8 cellular contexts compared by ENCODE assay signal in the genomic region with DNA sequence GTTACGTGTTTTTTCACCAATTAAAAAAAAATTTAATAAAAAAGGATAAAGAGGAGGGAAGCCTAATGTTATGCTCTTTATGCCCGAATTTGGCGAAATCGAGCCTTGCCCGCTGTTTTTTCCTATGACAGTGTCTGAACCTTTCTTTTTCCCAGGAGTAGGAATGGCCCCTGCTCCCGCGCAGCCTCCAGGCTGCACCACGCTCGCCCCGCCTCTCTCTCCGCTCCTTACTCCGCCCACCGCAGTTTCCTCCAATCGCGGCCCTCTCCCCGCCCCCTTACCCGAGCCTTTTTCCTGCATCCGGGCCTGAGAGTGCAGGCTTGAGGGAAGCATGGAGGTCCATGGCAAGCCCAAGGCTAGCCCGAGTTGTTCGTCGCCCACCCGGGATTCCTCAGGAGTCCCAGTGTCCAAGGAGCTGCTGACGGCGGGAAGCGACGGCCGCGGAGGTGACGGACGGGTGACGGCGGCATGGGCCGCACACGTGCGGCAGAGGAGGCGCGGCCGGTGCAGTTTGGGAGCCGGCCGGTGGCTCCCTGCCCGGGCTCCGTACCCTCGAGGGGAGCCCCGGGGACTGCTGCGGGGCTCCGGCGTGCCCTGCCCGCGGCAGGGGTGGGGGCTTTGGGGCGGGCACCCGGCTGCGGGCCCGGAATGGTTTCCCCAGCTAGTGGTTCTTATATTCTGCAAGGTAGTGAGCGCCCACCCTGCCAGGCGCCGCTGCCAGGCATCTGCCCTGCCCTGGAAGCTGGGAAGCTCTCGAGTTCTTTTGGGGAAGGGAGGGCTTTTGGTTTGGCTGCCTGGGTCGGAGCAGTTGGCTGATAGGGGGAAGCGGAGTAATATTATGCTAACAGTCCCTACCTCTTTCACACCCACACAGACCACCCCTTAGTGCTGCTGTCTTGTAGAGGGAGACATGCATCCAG. TPM values are rescaled to one million over a fixed set of nuclear protein-coding genes. Genes with fewer than 3 reads are reported as not detected.
A peak's percentile ranks its signal among the peaks of the same experiment; 100 is the strongest.
DNase-seq lines count a peak whose midpoint lies in the region; ATAC-seq and TF ChIP-seq lines count a peak whose summit lies in the region.

A gene with protein sequence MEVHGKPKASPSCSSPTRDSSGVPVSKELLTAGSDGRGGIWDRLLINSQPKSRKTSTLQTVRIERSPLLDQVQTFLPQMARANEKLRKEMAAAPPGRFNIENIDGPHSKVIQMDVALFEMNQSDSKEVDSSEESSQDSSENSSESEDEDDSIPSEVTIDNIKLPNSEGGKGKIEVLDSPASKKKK (plus strand): TSS at position 295 of the 920 bp plus-strand sequence. CDS start 37 bp downstream, at position 332.

- H3K18ac ChIP-seq in IMR-90 (ENCODE audit: low read depth, low read length): 0 out of 2 replicates have a peak within 1 kb of the TSS, but pooled peaks have one; percentile 49

- no TSS peak for BruUV-seq in IMR-90 (replicated peaks; lab: Mats Ljungman, UMichigan)
- no TSS peak for BruUV-seq in OCI-LY7 (replicated peaks; lab: Mats Ljungman, UMichigan)

- POLR2A ChIA-PET in IMR-90 (lab: Charles Lee; ENCODE audit: unreplicated experiment) (no interaction called here), OCI-LY7 (lab: Charles Lee) (interaction anchor here (0.8 to 2.6 kb wide), 2 partner anchors 26 to 27 kb away, joined by 3 to 10 read pairs; no protein-coding TSS in a partner anchor)

- dilution Hi-C loops in IMR-90 (cut with HindIII; ENCODE audit: low sequenced_read_pairs, unreplicated experiment): no loop called here

- H3K27ac ChIP-seq in IMR-90 (ENCODE audit: insufficient read depth, low read length) (peak within 1 kb of the TSS; percentile 95), OCI-LY7 (ENCODE audit: low read depth, low read length, poor library complexity, severe bottlenecking) (no peak within 1 kb of the TSS)

- intact Hi-C loops in IMR-90 (cut with micrococcal nuclease) (no loop called here), OCI-LY7 (cut with micrococcal nuclease; ENCODE audit: unreplicated experiment) (loop anchor here (2.0 to 10.0 kb wide), 2 partner anchors 27 to 531 kb away; a partner anchor contains a TSS)

- peak within 1 kb of the TSS; percentile 86 for H2BK5ac ChIP-seq in IMR-90 (ENCODE audit: low read depth, low read length, poor library complexity, severe bottlenecking)

- H2AFZ ChIP-seq in IMR-90 (replicated peaks; ENCODE audit: low read length, poor library complexity) (peak within 1 kb of the TSS; percentile 99), OCI-LY7 (ENCODE audit: low read length) (peak within 1 kb of the TSS; percentile 97)

- peaks cover 6% of the 10 kb centered on the region; the same call in 1 of the 2 replicates for H3K9me1 ChIP-seq in IMR-90 (ENCODE audit: insufficient read depth, low read length)

- DNase-seq in DMS 273 treated with DMSO at 0.1 percent for 48 hours (lab: John Stamatoyannopoulos, UW): peak; percentile 58
- peak; percentile 75 for DNase-seq in IMR-90
- peak; percentile 86 for DNase-seq in OCI-LY7 (ENCODE audit: low spot score)
- DNase-seq in activated T-cell treated with anti-CD3 and anti-CD28 coated beads for 24 hours (ENCODE audit: low read depth): peak; percentile 85
- peak; percentile 13 for DNase-seq in epithelial cell of proximal tubule (ENCODE audit: low read depth)
- peak; percentile 91 for DNase-seq in mucosa of gallbladder (ENCODE audit: low spot score)
- DNase-seq in stimulated activated CD8-positive, alpha-beta memory T cell treated with anti-CD3 and anti-CD28 coated beads, Interleukin-4, amount 100 ng/mL, for 24 hours (ENCODE audit: low read depth): peak; percentile 84

- peaks cover 34% of the 10 kb centered on the region for H3K79me2 ChIP-seq in OCI-LY7 (ENCODE audit: insufficient read depth, low read depth, low read length)

- TF ChIP-seq POLR2A in IMR-90 (IDR thresholded peaks at IDR 0.05; ENCODE audit: low read depth, low read length): no peak

- H3K4me2 ChIP-seq in IMR-90 (ENCODE audit: low read depth, low read length) (peak within 1 kb of the TSS; percentile 99), OCI-LY7 (ENCODE audit: low read length) (peak within 1 kb of the TSS; percentile 87)

- peak within 1 kb of the TSS; percentile 33; the same call in 1 of the 2 replicates for H3K56ac ChIP-seq in IMR-90 (ENCODE audit: extremely low read depth, insufficient read depth, low read length)

- 0 out of 2 replicates have a peak within 1 kb of the TSS, but pooled peaks have one; percentile 32 for H4K5ac ChIP-seq in IMR-90 (ENCODE audit: low read depth, low read length)

- no peaks in the 10 kb centered on the region for H3K4me1 ChIP-seq in IMR-90 (ENCODE audit: control insufficient read depth, insufficient read depth, low read length)
- H3K4me1 ChIP-seq in OCI-LY7 (ENCODE audit: insufficient read depth, low read length, poor library complexity, severe bottlenecking): peaks cover 33% of the 10 kb centered on the region

- H3K23ac ChIP-seq in IMR-90 (ENCODE audit: low read depth, low read length): peak within 1 kb of the TSS; percentile 78

- H3K14ac ChIP-seq in IMR-90 (replicated peaks; ENCODE audit: low read depth, low read length): peak within 1 kb of the TSS; percentile 73

- CTCF ChIA-PET in IMR-90 (lab: Yijun Ruan, JAX) (interaction anchor here (0.5 to 0.8 kb wide), 2 partner anchors 10 to 17 kb away, joined by 3 to 6 read pairs; no protein-coding TSS in a partner anchor), OCI-LY7 (lab: Charles Lee; ENCODE audit: unreplicated experiment) (no interaction called here)

- peak within 1 kb of the TSS in 1 of 2 experiments; percentile 63; a peak in 1 of 4 replicates for H4K8ac ChIP-seq in IMR-90 (ENCODE audit: low read depth in 2 of 2, low read length in 2 of 2)

- H3K9ac ChIP-seq in IMR-90 (ENCODE audit: low read depth, low read length): peak within 1 kb of the TSS; percentile 89

- peaks cover 3% of the 10 kb centered on the region for H3K27me3 ChIP-seq in IMR-90 (ENCODE audit: control insufficient read depth, insufficient read depth, low read length)

- H2AK5ac ChIP-seq in IMR-90 (ENCODE audit: low read depth, low read length): no peak within 1 kb of the TSS

- H2BK120ac ChIP-seq in IMR-90 (ENCODE audit: low read depth, low read length): 0 out of 2 replicates have a peak within 1 kb of the TSS, but pooled peaks have one; percentile 59

- no peak for TF ChIP-seq CTCF in IMR-90 (conservative IDR thresholded peaks at IDR 0.05; ENCODE audit: low read depth, low read length)
- no peak for TF ChIP-seq CTCF in OCI-LY7 (conservative IDR thresholded peaks at IDR 0.05; ENCODE audit: low read length)
- TF ChIP-seq CTCF in epithelial cell of proximal tubule (conservative IDR thresholded peaks at IDR 0.05; ENCODE audit: low read depth, low read length): no peak

- in situ Hi-C loops in IMR-90 (cut with MboI; ENCODE audit: low sequenced_read_pairs): no loop called here

- H3K4me3 ChIP-seq in IMR-90 (ENCODE audit: insufficient read depth, low read depth, low read length) (peak within 1 kb of the TSS; percentile 96), OCI-LY7 (ENCODE audit: low read depth, low read length, poor library complexity, severe bottlenecking) (peak within 1 kb of the TSS; percentile 78), epithelial cell of proximal tubule (ENCODE audit: low read depth, low read length) (peak within 1 kb of the TSS; percentile 78)

- H4K20me1 ChIP-seq in IMR-90 (ENCODE audit: insufficient read depth, low read length): 0 out of 2 replicates have a peak, but pooled peaks cover 5% of the 10 kb centered on the region
- no peaks in the 10 kb centered on the region for H4K20me1 ChIP-seq in OCI-LY7 (ENCODE audit: insufficient read depth, low read length)

- no peak within 1 kb of the TSS; the same call in 1 of the 2 replicates for H4K91ac ChIP-seq in IMR-90 (ENCODE audit: insufficient read depth, low read depth, low read length)

- H3K79me1 ChIP-seq in IMR-90 (ENCODE audit: low read depth in 1 of 2, low read length in 2 of 2): peaks cover 18 to 21% of the 10 kb centered on the region in 2 experiments

- H2BK15ac ChIP-seq in IMR-90 (ENCODE audit: low read depth, low read length): no peak within 1 kb of the TSS; the same call in 2 of the 3 replicates

- H3K9me3 ChIP-seq in IMR-90 (ENCODE audit: control insufficient read depth, insufficient read depth, low read length): no peaks in the 10 kb centered on the region
- peaks cover 17% of the 10 kb centered on the region; the same call in 1 of the 2 replicates for H3K9me3 ChIP-seq in OCI-LY7 (ENCODE audit: low read length)

- WGBS in IMR-90 (ENCODE audit: extremely low coverage in 2 of 2, insufficient read length in 1 of 2), 2 experiments: 0% methylated on average over 27 of the region's 59 CpGs; no CpG with 5 or more reads in 1 of the 2 experiments

- peak within 1 kb of the TSS; percentile 59 for H3K4ac ChIP-seq in IMR-90 (ENCODE audit: low read depth, low read length)

- TF ChIP-seq RAD21 in IMR-90 (IDR thresholded peaks at IDR 0.05; ENCODE audit: low read length): no peak

- no peak within 1 kb of the TSS for H2BK20ac ChIP-seq in IMR-90 (ENCODE audit: low read depth, low read length)

- ATAC-seq in GM21528 (IDR thresholded peaks at IDR 0.05; ENCODE audit: low FRiP score, unreplicated experiment) (peak; percentile 97), IMR-90 (ENCODE audit: low read depth) (peak; percentile 100)

- H2AK9ac ChIP-seq in IMR-90 (replicated peaks; ENCODE audit: low read depth, low read length, poor library complexity): peak within 1 kb of the TSS; percentile 4

- H3K36me3 ChIP-seq in IMR-90 (ENCODE audit: control insufficient read depth, insufficient read depth, low read length) (no peaks in the 10 kb centered on the region; the same call in 1 of the 2 replicates), OCI-LY7 (ENCODE audit: insufficient read depth, low read length) (peaks cover 35% of the 10 kb centered on the region)

- H3K9me2 ChIP-seq in OCI-LY7 (ENCODE audit: insufficient read depth, low read length): no peaks in the 10 kb centered on the region

TF ChIP-seq in IMR-90, 13 proteins besides CTCF, POLR2A, EP300 and RAD21 (continues in another document):
- TF ChIP-seq BHLHE40 (IDR thresholded peaks at IDR 0.05; ENCODE audit: low read depth, low read length) (peak; percentile 77), MAZ (IDR thresholded peaks at IDR 0.05; ENCODE audit: borderline replicate concordance, low read depth, low read length) (peak; percentile 48; the same call in 1 of the 2 replicates)
- TF ChIP-seq, protein P1, sequence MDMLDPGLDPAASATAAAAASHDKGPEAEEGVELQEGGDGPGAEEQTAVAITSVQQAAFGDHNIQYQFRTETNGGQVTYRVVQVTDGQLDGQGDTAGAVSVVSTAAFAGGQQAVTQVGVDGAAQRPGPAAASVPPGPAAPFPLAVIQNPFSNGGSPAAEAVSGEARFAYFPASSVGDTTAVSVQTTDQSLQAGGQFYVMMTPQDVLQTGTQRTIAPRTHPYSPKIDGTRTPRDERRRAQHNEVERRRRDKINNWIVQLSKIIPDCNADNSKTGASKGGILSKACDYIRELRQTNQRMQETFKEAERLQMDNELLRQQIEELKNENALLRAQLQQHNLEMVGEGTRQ (IDR thresholded peaks at IDR 0.05; ENCODE audit: low read depth, low read length): no peak

RNA-seq across cellular contexts. Expression of the gene that starts here (rescaled TPM):
- 5.3 and 5.6 TPM in 2 replicates for total RNA-seq in IMR-90 (2012; rRNA removed)
- 9.3 and 9.9 TPM in 2 replicates for polyA plus RNA-seq in IMR-90 (2012; rRNA removed)
- 2.0 and 2.8 TPM in 2 replicates for polyA plus RNA-seq in IMR-90 (2012; cell fraction: cytosol; rRNA removed)
- 1.1 and 1.9 TPM in 2 replicates for polyA plus RNA-seq in IMR-90 (2012; cell fraction: nucleus; rRNA removed; ENCODE audit: low replicate concordance)
- total RNA-seq in OCI-LY7 (2014; rRNA removed; shearing (Covaris generic)): 12.1 and 15.2 TPM in 2 replicates
- total RNA-seq in OCI-LY7 (2022): 30.3 and 33.9 TPM in 2 replicates
- 17.4 and 20.9 TPM in 2 replicates for total RNA-seq in epithelial cell of proximal tubule
- 9.8 TPM for total RNA-seq in mucosa of gallbladder

Comparison
In these comparisons a context has a peak if more than half of its experiments do, and no peak if none do; other contexts are left out.
1. DNase-seq: peak in every context shown above with its lines; median percentile 91 in mucosa of gallbladder; 86 in OCI-LY7; 85 in activated T-cell treated with anti-CD3 and anti-CD28 coated beads for 24 hours; 84 in stimulated activated CD8-positive, alpha-beta memory T cell treated with anti-CD3 and anti-CD28 coated beads, Interleukin-4, amount 100 ng/mL, for 24 hours; 75 in IMR-90; 58 in DMS 273 treated with DMSO at 0.1 percent for 48 hours; 13 in epithelial cell of proximal tubule.